In the genomic region with DNA sequence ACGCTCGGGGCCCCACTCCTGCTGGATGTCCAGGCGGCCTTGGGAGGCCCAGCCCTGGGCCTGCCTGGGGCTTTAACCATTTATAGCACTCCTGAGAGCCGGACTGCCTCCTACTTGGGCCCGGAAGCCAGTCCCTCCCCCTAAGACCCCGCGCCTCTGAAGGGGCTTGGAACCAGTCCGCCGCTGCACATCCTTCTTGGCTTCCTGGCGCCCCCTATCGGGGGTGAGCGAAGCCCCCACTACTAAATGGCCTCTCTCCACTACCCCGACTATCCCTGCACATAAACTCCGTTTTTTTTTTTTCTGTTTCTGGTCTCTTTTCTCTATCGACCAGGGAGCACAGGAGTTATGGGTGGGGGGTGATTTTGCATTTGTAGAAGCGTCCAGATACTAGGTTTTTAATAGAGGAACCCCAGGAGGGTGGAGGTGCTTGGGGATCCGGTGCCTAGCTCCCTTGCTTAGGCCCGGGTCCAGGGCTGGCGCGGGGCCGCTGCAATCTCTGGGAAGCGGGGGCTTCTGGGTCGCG, we compare ENCODE assay signal across 8 cellular contexts. TPM values are rescaled to one million over a fixed set of nuclear protein-coding genes. Genes with fewer than 3 reads are reported as not detected.
A peak's percentile ranks its signal among the peaks of the same experiment; 100 is the strongest.
DNase-seq lines count a peak whose midpoint lies in the region; ATAC-seq lines count a peak whose summit lies in the region.

No MANE protein-coding gene starts in this region.

- no peaks in the 10 kb centered on the region for H3K36me3 Mint-ChIP-seq in immature natural killer cell

- peaks cover 27 to 34% of the 10 kb centered on the region in 2 donors for H3K4me1 Mint-ChIP-seq in immature natural killer cell

- peaks cover 19 to 37% (median 23%) of the 10 kb centered on the region in 3 donors for H3K27me3 Mint-ChIP-seq in immature natural killer cell (ENCODE audit: low read depth in 3 of 3)

- peaks cover 0 to 2% (median 0%) of the 10 kb centered on the region in 6 donors for H3K9me3 Mint-ChIP-seq in immature natural killer cell

- DNase-seq in DMS 273 (lab: John Stamatoyannopoulos, UW; ENCODE audit: unreplicated experiment) = peak; percentile 78
- DNase-seq in DMS 273 treated with DMSO at 0.1 percent for 48 hours (lab: John Stamatoyannopoulos, UW) = no peak
- peak; percentile 31 for DNase-seq in NCI-H1436 treated with DMSO at 0.1 percent for 48 hours (lab: John Stamatoyannopoulos, UW)
- peak; percentile 55 for DNase-seq in astrocyte of the hippocampus (ENCODE audit: low read depth, low spot score)
- peak in 1 of 3 donors; percentile 32 for DNase-seq in immature natural killer cell
- DNase-seq in stimulated activated naive CD8-positive, alpha-beta T cell treated with anti-CD3 and anti-CD28 coated beads, Interleukin-15, Interleukin-2, amounts not matched to agents 100 U/mL and 50 U/mL, for 24 hours = peak; percentile 74
- no peak for DNase-seq in effector CD4-positive, alpha-beta T cell

- ATAC-seq in stimulated activated naive CD8-positive, alpha-beta T cell treated with anti-CD3 and anti-CD28 coated beads, Interleukin-15, Interleukin-2, amounts not matched to agents 100 U/mL and 50 U/mL, for 24 hours = no peak
- no peak for ATAC-seq in GM18873 (IDR thresholded peaks at IDR 0.05; ENCODE audit: low FRiP score, unreplicated experiment)

- H3K27ac Mint-ChIP-seq in immature natural killer cell = no peak overlapping the region

- H3K4me3 Mint-ChIP-seq in immature natural killer cell = peak overlapping the region in 4 of 5 donors; percentile 33 to 69 (median 51)

RNA-seq across cellular contexts. Expression of gene NOL3, which starts 0.6 kb away (rescaled TPM):
- polyA plus RNA-seq in immature natural killer cell = under 1 TPM in 2 of 3 donors, not detected in 1; 0.18 to 0.47 TPM

RNA-seq across cellular contexts. Expression of gene HSF4, which starts 5.2 kb away (rescaled TPM):
- polyA plus RNA-seq in immature natural killer cell = not detected

RNA-seq across cellular contexts. Expression of gene FBXL8, which starts 9.9 kb away (rescaled TPM):
- 1 to 10 TPM; 3.8 to 7.4 (median 5.7) TPM for polyA plus RNA-seq in immature natural killer cell

RNA-seq across cellular contexts. Expression of gene TRADD, which starts 10.0 kb away (rescaled TPM):
- polyA plus RNA-seq in immature natural killer cell = 10 to 100 TPM; 44.9 to 53.7 (median 49.4) TPM

RNA-seq across cellular contexts. Expression of gene MATCAP1, which starts 14.1 kb away (rescaled TPM):
- polyA plus RNA-seq in immature natural killer cell = under 1 TPM in 1 of 3 donors, not detected in 2; 1.00 TPM

Comparison
In these comparisons a context has a peak if more than half of its experiments do, and no peak if none do; other contexts are left out.
1. DNase-seq: peak in DMS 273 (single experiment), NCI-H1436 treated with DMSO at 0.1 percent for 48 hours (single experiment), astrocyte of the hippocampus (single experiment) and stimulated activated naive CD8-positive, alpha-beta T cell treated with anti-CD3 and anti-CD28 coated beads, Interleukin-15, Interleukin-2, amounts not matched to agents 100 U/mL and 50 U/mL, for 24 hours (single experiment); none in DMS 273 treated with DMSO at 0.1 percent for 48 hours (single experiment) and effector CD4-positive, alpha-beta T cell (single experiment).